In genomic region chr5:134527156-134527960, GRCh38 we compare ENCODE assay signal across 8 cellular contexts. TPM values are rescaled to one million over a fixed set of nuclear protein-coding genes. Genes with fewer than 3 reads are reported as not detected.
DNase-seq lines count a peak whose midpoint lies in the region; ATAC-seq, FAIRE-seq and TF ChIP-seq lines count a peak whose summit lies in the region.

No MANE protein-coding gene starts in this region.

- no peak for TF ChIP-seq EP300 in SK-N-SH (IDR thresholded peaks at IDR 0.05; ENCODE audit: borderline replicate concordance in 1 of 2, low read depth in 1 of 2, low read length in 1 of 2)

- H3K9ac ChIP-seq in MM.1S (ENCODE audit: low read length) (peak overlapping the region; percentile 93), SK-N-SH (peak overlapping the region; percentile 96)

- peak; percentile 81 for TF ChIP-seq CTCF in MM.1S (IDR thresholded peaks at IDR 0.05; ENCODE audit: low read length)
- peak; percentile 70 for TF ChIP-seq CTCF in SK-N-SH (IDR thresholded peaks at IDR 0.05)
- TF ChIP-seq CTCF in pancreas (IDR thresholded peaks at IDR 0.05) = peak; percentile 59 to 81 (median 78)
- TF ChIP-seq CTCF in tibial artery (IDR thresholded peaks at IDR 0.05) = peak; percentile 95 to 99

- in situ Hi-C loops in G401 (cut with HindIII; ENCODE audit: low sequenced_read_pairs) = no loop called here

- H3K9me3 Mint-ChIP-seq in activated naive CD8-positive, alpha-beta T cell treated with anti-CD3 and anti-CD28 coated beads for 36 hours = no peaks in the 10 kb centered on the region

- intact Hi-C loops in Right ventricle myocardium inferior (cut with DNase I) (loop anchor here (1.0 to 2.0 kb wide), 5 partner anchors 17 to 157 kb away; partner anchors contain the start of gene UBE2B), pancreas (cut with DNase I) (loop anchor here in 2 of 3 donors (5.0 kb wide), 1 partner anchor 115 kb away; the partner anchor contains the start of gene CDKN2AIPNL (in 2 of the 2)), tibial artery (cut with DNase I; ENCODE audit: low total_unique reads) (loop anchor here (2.0 to 10.0 kb wide), 4 partner anchors 50 to 303 kb away; partner anchors contain the start of genes CDKN2AIPNL, PPP2CA and UBE2B)

- TF ChIP-seq RAD21 in SK-N-SH (IDR thresholded peaks at IDR 0.05; ENCODE audit: low read length) = peak; percentile 63

- H3K79me2 ChIP-seq in MM.1S (ENCODE audit: low read length) = peaks cover 48% of the 10 kb centered on the region
- H3K79me2 ChIP-seq in SK-N-SH (ENCODE audit: insufficient read depth) = peaks cover 59% of the 10 kb centered on the region

- H4K20me1 ChIP-seq in MM.1S (ENCODE audit: insufficient read depth, low read length) (no peaks in the 10 kb centered on the region; the same call in 1 of the 2 replicates), SK-N-SH (ENCODE audit: insufficient read depth) (peaks cover 46% of the 10 kb centered on the region)

- no peaks in the 10 kb centered on the region for H3K9me2 ChIP-seq in MM.1S (replicated peaks; ENCODE audit: insufficient read depth, low read length)
- H3K9me2 ChIP-seq in SK-N-SH = no peaks in the 10 kb centered on the region

- H3K4me2 ChIP-seq in MM.1S (ENCODE audit: low read depth, low read length) (peak overlapping the region; percentile 92), SK-N-SH (peak overlapping the region; percentile 99)

- peak overlapping the region; percentile 80 for H3K27ac ChIP-seq in MM.1S (ENCODE audit: low read length)
- peak overlapping the region; percentile 91 to 98 for H3K27ac ChIP-seq in SK-N-SH (ENCODE audit: low read depth in 2 of 2, low read length in 1 of 2)
- H3K27ac ChIP-seq in pancreas = peak overlapping the region; percentile 97 to 99 (median 98)
- H3K27ac ChIP-seq in tibial artery = peak overlapping the region; percentile 97 to 99

- DNase-seq in G401 (ENCODE audit: low spot score) = peak; percentile 82
- peak; percentile 97 for DNase-seq in H7
- peak; percentile 72 for DNase-seq in MM.1S
- peak; percentile 93 for DNase-seq in SK-N-SH
- DNase-seq in activated naive CD8-positive, alpha-beta T cell treated with anti-CD3 and anti-CD28 coated beads for 36 hours = peak; percentile 89
- DNase-seq in Right ventricle myocardium inferior (ENCODE audit: missing footprints) = peak; percentile 93
- peak; percentile 72 to 92 (median 84) for DNase-seq in pancreas
- DNase-seq in tibial artery = peak; percentile 84 to 94

- H3K27me3 ChIP-seq in H7 (ENCODE audit: control insufficient read depth, insufficient read depth, low read length) = no peaks in the 10 kb centered on the region
- H3K27me3 ChIP-seq in MM.1S (replicated peaks; ENCODE audit: insufficient read depth, low read length) = peaks cover 5% of the 10 kb centered on the region; the same call in 1 of the 2 replicates
- no peaks in the 10 kb centered on the region for H3K27me3 ChIP-seq in SK-N-SH (ENCODE audit: insufficient read depth)
- no peaks in the 10 kb centered on the region for H3K27me3 ChIP-seq in pancreas
- H3K27me3 ChIP-seq in tibial artery = no peaks in the 10 kb centered on the region

- CTCF ChIA-PET in SK-N-SH (lab: Yijun Ruan, JAX) = interaction anchor here (0.5 to 5.5 kb wide), 30 partner anchors 10 to 404 kb away, joined by 3 to 53 read pairs (median 5); partner anchors contain the start of gene CDKN2AIPNL

- 9% methylated on average over 28 of the region's 57 CpGs for WGBS in SK-N-SH (ENCODE audit: low lambda C conversion rate)
- 2% methylated on average over 56 to 57 of the region's 57 CpGs for WGBS in pancreas, 2 donors

- H3K36me3 ChIP-seq in H7 (replicated peaks; ENCODE audit: control insufficient read depth, insufficient read depth, low read length) = no peaks in the 10 kb centered on the region
- H3K36me3 ChIP-seq in MM.1S (replicated peaks; ENCODE audit: insufficient read depth, low read length) = no peaks in the 10 kb centered on the region
- H3K36me3 ChIP-seq in SK-N-SH (replicated peaks in 1 of 2; ENCODE audit: control insufficient read depth in 1 of 2, insufficient read depth in 2 of 2, low read length in 1 of 2) = no peaks in the 10 kb centered on the region
- no peaks in the 10 kb centered on the region for H3K36me3 ChIP-seq in pancreas
- no peaks in the 10 kb centered on the region for H3K36me3 ChIP-seq in tibial artery

- H3F3A ChIP-seq in MM.1S (ENCODE audit: insufficient read depth, low read length) (peaks cover 29% of the 10 kb centered on the region), SK-N-SH (replicated peaks; ENCODE audit: insufficient read depth) (peaks cover 24% of the 10 kb centered on the region)

- peaks cover 9% of the 10 kb centered on the region for H3K36me3 Mint-ChIP-seq in activated naive CD8-positive, alpha-beta T cell treated with anti-CD3 and anti-CD28 coated beads for 36 hours

- H3K4me1 Mint-ChIP-seq in activated naive CD8-positive, alpha-beta T cell treated with anti-CD3 and anti-CD28 coated beads for 36 hours = peaks cover 54% of the 10 kb centered on the region

- H3K4me3 Mint-ChIP-seq in activated naive CD8-positive, alpha-beta T cell treated with anti-CD3 and anti-CD28 coated beads for 36 hours = peak overlapping the region; percentile 98

- H3K4me3 ChIP-seq in H7 (ENCODE audit: insufficient read depth, low read depth, low read length) (peak overlapping the region; percentile 91), MM.1S (ENCODE audit: low read length) (peak overlapping the region; percentile 98), SK-N-SH (ENCODE audit: low read depth in 2 of 2, low read length in 1 of 2) (peak overlapping the region; percentile 90 to 92), pancreas (peak overlapping the region; percentile 73 to 93 (median 82)), tibial artery (peak overlapping the region; percentile 75 to 95)

- no peaks in the 10 kb centered on the region for H3K27me3 Mint-ChIP-seq in activated naive CD8-positive, alpha-beta T cell treated with anti-CD3 and anti-CD28 coated beads for 36 hours

- ATAC-seq in Right ventricle myocardium inferior = peak; percentile 67
- peak; percentile 52 to 73 (median 63) for ATAC-seq in pancreas

- H3K4me1 ChIP-seq in MM.1S (ENCODE audit: low read length) (0 out of 2 replicates have a peak, but pooled peaks cover 8% of the 10 kb centered on the region), SK-N-SH (ENCODE audit: control insufficient read depth in 1 of 2, insufficient read depth in 2 of 2, low read depth in 1 of 2, low read length in 1 of 2) (peaks cover 10 to 42% of the 10 kb centered on the region in 2 experiments; a peak in 3 of 4 replicates), pancreas (peaks cover 33 to 60% (median 51%) of the 10 kb centered on the region in 3 donors), tibial artery (peaks cover 0 to 56% (median 52%) of the 10 kb centered on the region in 4 donors)

- peak overlapping the region; percentile 78 for H2AFZ ChIP-seq in MM.1S (ENCODE audit: low read length)
- peak overlapping the region; percentile 69; the same call in 1 of the 2 replicates for H2AFZ ChIP-seq in SK-N-SH (ENCODE audit: low read depth)

- POLR2A ChIA-PET in SK-N-SH (lab: Yijun Ruan, JAX) = interaction anchor here (0.7 to 3.4 kb wide), 7 partner anchors 27 to 224 kb away, joined by 3 to 24 read pairs (median 7); partner anchors contain the start of genes CDKN2AIPNL and UBE2B

- H3K9me3 ChIP-seq in MM.1S (replicated peaks; ENCODE audit: insufficient read depth, low read length) (no peaks in the 10 kb centered on the region), SK-N-SH (no peaks in the 10 kb centered on the region), pancreas (no peaks in the 10 kb centered on the region), tibial artery (no peaks in the 10 kb centered on the region)

- H3K27ac Mint-ChIP-seq in activated naive CD8-positive, alpha-beta T cell treated with anti-CD3 and anti-CD28 coated beads for 36 hours = peak overlapping the region; percentile 95

- no peak for FAIRE-seq in pancreas (lab: Jason Lieb, UNC)

TF ChIP-seq in SK-N-SH, 30 proteins besides CTCF, POLR2A, EP300 and RAD21 (continues in another document):
- TF ChIP-seq RCOR1 (IDR thresholded peaks at IDR 0.05; ENCODE audit: low read length) = no peak
- TF ChIP-seq TEAD4 (IDR thresholded peaks at IDR 0.05; ENCODE audit: borderline replicate concordance, insufficient read depth) = 0 out of 2 replicates have a peak, but pooled peaks have one; percentile 24
- TF ChIP-seq ELF1 (IDR thresholded peaks at IDR 0.05) = 0 out of 2 replicates have a peak, but pooled peaks have one; percentile 7
- no peak for TF ChIP-seq FOXJ3 (CRISPR knock-in tag; IDR thresholded peaks at IDR 0.05)
- no peak for TF ChIP-seq REST (IDR thresholded peaks at IDR 0.05; ENCODE audit: low read depth, low read length)
- TF ChIP-seq MEF2A (IDR thresholded peaks at IDR 0.05; ENCODE audit: borderline replicate concordance, low read depth) = no peak

RNA-seq across cellular contexts. Expression of gene JADE2, which starts 1.9 kb away (rescaled TPM):
- total RNA-seq in G401 (2014; rRNA removed; shearing (Covaris generic)) = 24.4 and 25.8 TPM in 2 replicates
- 29.5 and 33.7 TPM in 2 replicates for total RNA-seq in H7 (2014; rRNA removed; shearing (Covaris generic))
- polyA plus RNA-seq in SK-N-SH (2012; rRNA removed) (25.7 and 26.5 TPM in 2 replicates), pancreas (10 to 100 TPM in 1 of 2 donors, 1 to 10 TPM in 1; 9.6 to 12.6 TPM)
- 10.2 and 17.2 TPM in 2 replicates for polyA plus RNA-seq in SK-N-SH (2012; cell fraction: cytosol; rRNA removed)
- 27.7 and 28.0 TPM in 2 replicates for polyA plus RNA-seq in SK-N-SH (2012; cell fraction: nucleus; rRNA removed)
- 10 to 100 TPM; 80.2 to 80.3 TPM for total RNA-seq in activated naive CD8-positive, alpha-beta T cell treated with anti-CD3 and anti-CD28 coated beads for 36 hours
- total RNA-seq in Right ventricle myocardium inferior (24.6 TPM), pancreas (10 to 100 TPM; 25.7 to 42.7 (median 27.4) TPM)

Comparison
In these comparisons a context has a peak if more than half of its experiments do, and no peak if none do; other contexts are left out.
1. Peak in every context shown above with its lines: DNase-seq, ATAC-seq, H3K4me3 ChIP-seq and H3K27ac ChIP-seq.